23 cellular contexts compared by ENCODE assay signal in the genomic region with DNA sequence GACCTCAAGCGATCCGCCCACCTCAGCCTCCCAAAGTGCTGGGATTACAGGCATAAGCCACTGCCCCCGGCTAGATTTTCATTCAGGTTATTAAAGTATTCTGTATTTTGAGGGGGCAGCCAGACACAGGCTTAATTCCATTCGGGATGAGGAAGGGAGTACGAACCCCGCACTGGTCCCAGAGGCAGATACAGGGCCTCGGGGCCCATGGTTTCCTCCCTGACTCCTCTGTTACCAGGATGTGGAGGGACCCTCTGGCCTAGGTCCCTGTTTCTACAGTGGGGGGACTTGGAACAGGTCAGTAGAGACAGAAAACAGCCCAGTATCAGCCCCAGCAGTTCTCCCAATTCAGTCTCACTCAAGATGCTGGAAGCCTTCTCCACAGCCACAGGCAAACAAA. TPM values are rescaled to one million over a fixed set of nuclear protein-coding genes. Genes with fewer than 3 reads are reported as not detected.
DNase-seq lines count a peak whose midpoint lies in the region; ATAC-seq and TF ChIP-seq lines count a peak whose summit lies in the region.
"Had no signal": no experiment of that assay in that cellular context is flagged by ENCODE, and none has a peak within 500 bp of the region (broad histone marks: within the 10 kb centered on the region; RNA-seq: fewer than 3 reads in every experiment).

No MANE protein-coding gene starts in this region.

- H3K27me3 Mint-ChIP-seq in H9 (ENCODE audit: low read depth), result no peaks in the 10 kb centered on the region; the same call in 1 of the 2 replicates
- no peaks in the 10 kb centered on the region for H3K27me3 Mint-ChIP-seq in effector memory CD8-positive, alpha-beta T cell
- H3K27me3 Mint-ChIP-seq: memory B cell had no signal

- H3K56ac ChIP-seq in H9 (ENCODE audit: insufficient read length, low read depth, low read length), result no peak overlapping the region

- intact Hi-C loops in posterior vena cava (cut with DNase I), result no loop called here

- no peaks in the 10 kb centered on the region for H4K20me1 ChIP-seq in H9 (ENCODE audit: control insufficient read depth, insufficient read depth, insufficient read length)

- H2AFZ ChIP-seq in H9 (ENCODE audit: low read length), result no peak overlapping the region

- no peak overlapping the region for H3T11ph ChIP-seq in H9 (ENCODE audit: low read length)

- no peak overlapping the region for H3K4me3 Mint-ChIP-seq in H9
- H3K4me3 Mint-ChIP-seq in effector memory CD8-positive, alpha-beta T cell, result no peak overlapping the region
- H3K4me3 Mint-ChIP-seq: HFFc6, memory B cell had no signal

- H3K79me2 ChIP-seq in H9 (ENCODE audit: insufficient read depth, low read length), result no peaks in the 10 kb centered on the region

- no CpG with 5 or more reads among the region's 7 CpGs for WGBS in H9 (ENCODE audit: extremely low coverage, insufficient read length, low lambda C conversion rate)

- H3K27ac ChIP-seq in H9 (ENCODE audit: insufficient read length, low read depth, low read length), result no peak overlapping the region
- H3K27ac ChIP-seq: pancreas, right atrium auricular region had no signal

- H3K9me3 ChIP-seq in H9 (ENCODE audit: control insufficient read depth, low read depth, low read length), result no peaks in the 10 kb centered on the region
- H3K9me3 ChIP-seq: pancreas, right atrium auricular region had no signal

- no peak overlapping the region for H3K4ac ChIP-seq in H9 (ENCODE audit: low read depth, low read length)

- no peak overlapping the region for H2BK120ac ChIP-seq in H9 (ENCODE audit: low read depth, low read length, poor library complexity, severe bottlenecking)

- H3K4me1 ChIP-seq in H9 (ENCODE audit: insufficient read depth, low read length), result no peaks in the 10 kb centered on the region

- H4K91ac ChIP-seq in H9 (ENCODE audit: insufficient read length, low read depth, low read length), result no peak overlapping the region

- no peak overlapping the region for H2BK5ac ChIP-seq in H9 (ENCODE audit: insufficient read length, low read length)

- no peak for TF ChIP-seq CTCF in H9 (conservative IDR thresholded peaks at IDR 0.05)

- H3K23me2 ChIP-seq in H9 (ENCODE audit: insufficient read length, low read depth, low read length, poor library complexity, severe bottlenecking), result no peaks in the 10 kb centered on the region

- H4K5ac ChIP-seq in H9 (ENCODE audit: insufficient read length, low read depth, low read length), result no peak overlapping the region

- no peak for ATAC-seq in effector memory CD8-positive, alpha-beta T cell (replicated peaks)
- ATAC-seq in HG02973 (IDR thresholded peaks at IDR 0.05; ENCODE audit: unreplicated experiment), result no peak
- ATAC-seq: pancreas, SK-N-SH treated with all-trans-retinoic acid at 6 μM for 48 hours had no signal

- no peaks in the 10 kb centered on the region for H3K36me3 Mint-ChIP-seq in H9 (ENCODE audit: insufficient read depth in 1 of 3, low read depth in 3 of 3)
- H3K36me3 Mint-ChIP-seq in effector memory CD8-positive, alpha-beta T cell (ENCODE audit: insufficient read depth), result peaks cover 47% of the 10 kb centered on the region

- no peak overlapping the region for H3K9ac ChIP-seq in H9 (ENCODE audit: extremely low read depth, insufficient read length, low read length)

- H2BK20ac ChIP-seq in H9 (ENCODE audit: low read depth, low read length, poor library complexity, severe bottlenecking), result peak overlapping the region; percentile 60

- no peaks in the 10 kb centered on the region for H3K27me3 ChIP-seq in H9 (ENCODE audit: insufficient read depth, low read length)
- H3K27me3 ChIP-seq: pancreas, right atrium auricular region had no signal

- no peak overlapping the region for H2BK15ac ChIP-seq in H9 (ENCODE audit: low read depth, low read length)

- H3K14ac ChIP-seq in H9 (ENCODE audit: insufficient read depth, low read length), result no peak overlapping the region

- H3K79me1 ChIP-seq in H9 (ENCODE audit: insufficient read depth, low read depth, low read length, poor library complexity, severe bottlenecking), result no peaks in the 10 kb centered on the region

- no peak overlapping the region for H3K4me2 ChIP-seq in H9 (ENCODE audit: insufficient read depth, insufficient read length, low read length)

- no peak overlapping the region for H3K23ac ChIP-seq in H9 (ENCODE audit: insufficient read length, low read depth, low read length)

- no peak overlapping the region for H2BK12ac ChIP-seq in H9 (ENCODE audit: insufficient read length, low read depth, low read length)

- no peak overlapping the region for H3K27ac Mint-ChIP-seq in H9
- peak overlapping the region; percentile 93 to 94 for H3K27ac Mint-ChIP-seq in effector memory CD8-positive, alpha-beta T cell
- H3K27ac Mint-ChIP-seq: HFFc6, memory B cell had no signal

- H2AK5ac ChIP-seq in H9 (ENCODE audit: insufficient read length, low read length), result no peak overlapping the region

- no peak overlapping the region for H3K18ac ChIP-seq in H9 (ENCODE audit: insufficient read length, low read depth, low read length)

- no peaks in the 10 kb centered on the region for H3K9me3 Mint-ChIP-seq in H9
- H3K9me3 Mint-ChIP-seq in effector memory CD8-positive, alpha-beta T cell, result no peaks in the 10 kb centered on the region
- H3K9me3 Mint-ChIP-seq: HFFc6, memory B cell had no signal

- H3K4me1 Mint-ChIP-seq in H9, result peaks cover 5% of the 10 kb centered on the region in 2 experiments
- H3K4me1 Mint-ChIP-seq in effector memory CD8-positive, alpha-beta T cell (ENCODE audit: low read depth in 2 of 2), result peaks cover 5 to 7% of the 10 kb centered on the region in 2 donors
- H3K4me1 Mint-ChIP-seq: memory B cell had no signal

- DNase-seq in activated effector memory CD4-positive, alpha-beta T cell treated with anti-CD3 and anti-CD28 coated beads, Interleukin-2, amount 50 U/mL, for 16 hours, result peak; percentile 31
- DNase-seq in activated effector memory CD4-positive, alpha-beta T cell treated with Interleukin-2 at 50 U/mL for 16 hours, result no peak
- no peak for DNase-seq in H9
- no peak for DNase-seq in effector memory CD8-positive, alpha-beta T cell
- DNase-seq in posterior vena cava (ENCODE audit: low spot score), result peak; percentile 61
- DNase-seq in activated T-cell treated with anti-CD3 and anti-CD28 coated beads, Interleukin-2, amount 50 U/mL, for 1 hour, result no peak
- DNase-seq in T-helper 2 cell, result no peak
- DNase-seq: AML-193, caudate nucleus, COR-L47, GF-D8, HFFc6, KG1, NCI-H1417 treated with DMSO at 0.1 percent for 48 hours, NCI-H2081 treated with DMSO at 0.1 percent for 48 hours, NCI-H748 treated with DMSO at 0.1 percent for 48 hours, pancreas, RPMI8226 had no signal

- no peak overlapping the region for H4K8ac ChIP-seq in H9 (replicated peaks; ENCODE audit: insufficient read length, low read depth, low read length)

RNA-seq across cellular contexts. Expression of gene PECAM1, which starts 42.0 kb away (rescaled TPM):
- total RNA-seq in H9 (2021) (0.15 and 0.17 TPM in 2 replicates), posterior vena cava (100 to 1,000 TPM; 289 to 316 TPM)
- total RNA-seq: A172 had no signal

Comparison
In these comparisons a context has a peak if more than half of its experiments do, and no peak if none do; other contexts are left out.
1. DNase-seq: peak in activated effector memory CD4-positive, alpha-beta T cell treated with anti-CD3 and anti-CD28 coated beads, Interleukin-2, amount 50 U/mL, for 16 hours (single experiment) and posterior vena cava (single experiment); none in activated effector memory CD4-positive, alpha-beta T cell treated with Interleukin-2 at 50 U/mL for 16 hours (single experiment), H9 (single experiment), effector memory CD8-positive, alpha-beta T cell (0 of 3), activated T-cell treated with anti-CD3 and anti-CD28 coated beads, Interleukin-2, amount 50 U/mL, for 1 hour (single experiment) and T-helper 2 cell (0 of 5).
2. H3K27ac Mint-ChIP-seq: peak in effector memory CD8-positive, alpha-beta T cell (2 of 2); none in H9 (0 of 3).
3. RNA of gene PECAM1, which starts 42.0 kb away (total RNA-seq): 289 to 316 TPM in posterior vena cava; 0.15 to 0.17 TPM in H9; every median in the first group is over 100 times any median in the second.